Comparison of ENCODE assay signal across 5 cellular contexts in the genomic region with DNA sequence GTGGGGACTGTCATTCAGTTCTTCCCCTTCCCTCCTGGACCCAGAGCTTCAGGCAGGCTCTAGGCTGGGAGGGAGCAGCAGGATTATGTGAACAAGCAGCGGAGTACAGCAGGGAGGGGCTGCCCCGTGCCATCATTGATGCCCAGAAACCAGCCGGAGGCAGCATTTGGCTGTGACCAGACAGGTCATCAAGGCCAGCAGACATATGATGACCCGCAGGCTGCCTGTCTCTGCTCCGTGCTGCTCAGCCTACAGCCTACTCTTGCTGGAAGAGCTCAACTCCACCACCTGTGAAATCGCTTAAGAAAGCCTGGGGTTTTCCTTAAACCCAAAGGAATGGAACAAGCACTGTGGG. TPM values are rescaled to one million over a fixed set of nuclear protein-coding genes. Genes with fewer than 3 reads are reported as not detected.
A peak's percentile ranks its signal among the peaks of the same experiment; 100 is the strongest.
DNase-seq lines count a peak whose midpoint lies in the region; TF ChIP-seq lines count a peak whose summit lies in the region.
"Had no signal": no experiment of that assay in that cellular context is flagged by ENCODE, and none has a peak within 500 bp of the region (broad histone marks: within the 10 kb centered on the region; RNA-seq: fewer than 3 reads in every experiment).

No MANE protein-coding gene starts in this region.

- H3K27ac ChIP-seq in cardiac muscle cell = peak overlapping the region; percentile 86
- H3K27ac ChIP-seq: GM23248 had no signal

- intact Hi-C loops in cardiac septum (cut with DNase I) = loop anchor here (1.0 kb wide), 1 partner anchor 17 kb away; no protein-coding TSS in a partner anchor

- DNase-seq in cardiac muscle cell (ENCODE audit: low read depth in 1 of 2, low spot score in 1 of 2) = no peak
- no peak for DNase-seq in cardiac septum (ENCODE audit: low spot score)
- DNase-seq: GM23248, T-cell had no signal

- no peaks in the 10 kb centered on the region for H3K9me3 ChIP-seq in cardiac muscle cell (ENCODE audit: low read depth)

- no peaks in the 10 kb centered on the region for H3K27me3 ChIP-seq in cardiac muscle cell

- H3K36me3 ChIP-seq in cardiac muscle cell = peaks cover 40% of the 10 kb centered on the region

- H3K4me1 ChIP-seq in cardiac muscle cell (ENCODE audit: low read depth) = peaks cover 31% of the 10 kb centered on the region

- TF ChIP-seq CTCF in cardiac muscle cell (IDR thresholded peaks at IDR 0.05; ENCODE audit: low read depth, low read length) = no peak

- H3K4me3 ChIP-seq in cardiac muscle cell = no peak overlapping the region
- H3K4me3 ChIP-seq: GM23248 had no signal

RNA-seq across cellular contexts. Expression of gene KLHL21, which starts 4.9 kb away (rescaled TPM):
- total RNA-seq in cardiac muscle cell (62.7 and 90.5 TPM in 2 replicates), cardiac septum (33.1 TPM)
- 37.3 and 40.6 TPM in 2 replicates for polyA plus RNA-seq in cardiac muscle cell

RNA-seq across cellular contexts. Expression of gene PHF13, which starts 15.8 kb away (rescaled TPM):
- 20.6 and 31.6 TPM in 2 replicates for total RNA-seq in cardiac muscle cell
- 16.8 and 25.9 TPM in 2 replicates for polyA plus RNA-seq in cardiac muscle cell
- total RNA-seq in cardiac septum = 9.3 TPM

RNA-seq across cellular contexts. Expression of gene ZBTB48, which starts 18.0 kb away (rescaled TPM):
- 38.5 and 46.3 TPM in 2 replicates for total RNA-seq in cardiac muscle cell
- 22.4 and 28.8 TPM in 2 replicates for polyA plus RNA-seq in cardiac muscle cell
- total RNA-seq in cardiac septum = 10.7 TPM

RNA-seq across cellular contexts. Expression of gene THAP3, which starts 26.9 kb away (rescaled TPM):
- 46.0 and 55.5 TPM in 2 replicates for total RNA-seq in cardiac muscle cell
- 35.1 and 43.7 TPM in 2 replicates for polyA plus RNA-seq in cardiac muscle cell
- total RNA-seq in cardiac septum = 8.8 TPM

RNA-seq across cellular contexts. Expression of gene TAS1R1, which starts 42.6 kb away (rescaled TPM):
- total RNA-seq in cardiac muscle cell = not detected in 2 replicates
- polyA plus RNA-seq in cardiac muscle cell = 0.17 TPM in 1 of 2 replicates, not detected in the other
- not detected for total RNA-seq in cardiac septum
- total RNA-seq: fibroblast of villous mesenchyme, GM23248, T-cell had no signal
- polyA plus RNA-seq: GM23248 had no signal
